8 cellular contexts compared by ENCODE assay signal in genomic region chr19:33416307-33417215, GRCh38. TPM values are rescaled to one million over a fixed set of nuclear protein-coding genes. Genes with fewer than 3 reads are reported as not detected.
DNase-seq lines count a peak whose midpoint lies in the region; ATAC-seq, FAIRE-seq and TF ChIP-seq lines count a peak whose summit lies in the region.

No MANE protein-coding gene starts in this region.

- peak overlapping the region; percentile 47 for H3K4me3 Mint-ChIP-seq in natural killer cell treated with Interleukin-12 subunit alpha and Interleukin-12 subunit beta and Interleukin-15 and Interleukin-18, amount 100 ng/mL, for 72 hours
- H3K4me3 Mint-ChIP-seq in stimulated activated naive CD8-positive, alpha-beta T cell treated with anti-CD3 and anti-CD28 coated beads, Interleukin-15, amount 100 ng/mL, for 72 hours, result peak overlapping the region in 1 of 2 donors; percentile 67

- H3K9me1 ChIP-seq in endothelial cell of umbilical vein (replicated peaks; ENCODE audit: control insufficient read depth, extremely low read depth, insufficient read depth, low read length), result no peaks in the 10 kb centered on the region

- H3K9me3 Mint-ChIP-seq in natural killer cell treated with Interleukin-12 subunit alpha and Interleukin-12 subunit beta and Interleukin-15 and Interleukin-18, amount 100 ng/mL, for 72 hours, result no peaks in the 10 kb centered on the region
- H3K9me3 Mint-ChIP-seq in stimulated activated naive CD8-positive, alpha-beta T cell treated with anti-CD3 and anti-CD28 coated beads, Interleukin-15, amount 100 ng/mL, for 72 hours, result no peaks in the 10 kb centered on the region

- H3K4me1 ChIP-seq in endothelial cell of umbilical vein (ENCODE audit: control insufficient read depth, extremely low read depth, insufficient read depth, low read length), result no peaks in the 10 kb centered on the region

- H3K4me3 ChIP-seq in endothelial cell of umbilical vein (replicated peaks in 1 of 3; ENCODE audit: insufficient read depth in 1 of 3, low read depth in 1 of 3, low read length in 3 of 3), result no peak overlapping the region

- no peaks in the 10 kb centered on the region for H4K20me1 ChIP-seq in endothelial cell of umbilical vein (replicated peaks; ENCODE audit: control insufficient read depth, extremely low read depth, insufficient read depth, low read length)

- peaks cover 0 to 7% of the 10 kb centered on the region in 2 donors for H3K4me1 Mint-ChIP-seq in natural killer cell treated with Interleukin-12 subunit alpha and Interleukin-12 subunit beta and Interleukin-15 and Interleukin-18, amount 100 ng/mL, for 72 hours (ENCODE audit: low read depth in 2 of 2)
- H3K4me1 Mint-ChIP-seq in stimulated activated naive CD8-positive, alpha-beta T cell treated with anti-CD3 and anti-CD28 coated beads, Interleukin-15, amount 100 ng/mL, for 72 hours, result peaks cover 13% of the 10 kb centered on the region

- CTCF ChIA-PET in endothelial cell of umbilical vein (lab: Charles Lee), result interaction anchor here (0.6 to 8.7 kb wide), 43 partner anchors 8 to 1817 kb away, joined by 3 to 200 read pairs (median 4); partner anchors contain the start of gene PEPD

- POLR2A ChIA-PET in endothelial cell of umbilical vein (lab: Charles Lee), result no interaction called here

- H3K36me3 ChIP-seq in endothelial cell of umbilical vein (ENCODE audit: control insufficient read depth in 2 of 2, extremely low read depth in 1 of 2, insufficient read depth in 2 of 2, low read length in 2 of 2), result no peaks in the 10 kb centered on the region

- H3K27me3 ChIP-seq in endothelial cell of umbilical vein (ENCODE audit: control insufficient read depth in 2 of 2, insufficient read depth in 2 of 2, low read length in 2 of 2), result no peaks in the 10 kb centered on the region

- dilution Hi-C loops in endothelial cell of umbilical vein (cut with MboI; ENCODE audit: extremely low pct_ligation_motif_present, low sequenced_read_pairs), result no loop called here

- no peaks in the 10 kb centered on the region for H3K79me2 ChIP-seq in endothelial cell of umbilical vein (ENCODE audit: control insufficient read depth, insufficient read depth, low read length)

- H2AFZ ChIP-seq in endothelial cell of umbilical vein (ENCODE audit: low read depth, low read length), result no peak overlapping the region

- peak; percentile 56 for DNase-seq in COR-L47 (lab: John Stamatoyannopoulos, UW)
- DNase-seq in HTR-8/SVneo (ENCODE audit: insufficient read length, low spot score), result peak; percentile 90
- peak; percentile 39 for DNase-seq in NOMO-1 treated with dmso at 0.1 percent for 144 hours (lab: John Stamatoyannopoulos, UW; ENCODE audit: unreplicated experiment)
- peak; percentile 18 to 37 (median 36) for DNase-seq in activated CD8-positive, alpha-beta memory T cell treated with anti-CD3 and anti-CD28 coated beads for 48 hours (ENCODE audit: low read depth in 2 of 3, low spot score in 2 of 3)
- DNase-seq in endothelial cell of umbilical vein (ENCODE audit: low read depth, low spot score), result peak; percentile 62
- no peak for DNase-seq in natural killer cell treated with Interleukin-12 subunit alpha and Interleukin-12 subunit beta and Interleukin-15 and Interleukin-18, amount 100 ng/mL, for 72 hours (ENCODE audit: low spot score)
- peak; percentile 61 to 70 for DNase-seq in stimulated activated naive CD8-positive, alpha-beta T cell treated with anti-CD3 and anti-CD28 coated beads, Interleukin-15, amount 100 ng/mL, for 72 hours
- no peak for DNase-seq in foreskin melanocyte

- no peak overlapping the region for H3K4me2 ChIP-seq in endothelial cell of umbilical vein (ENCODE audit: insufficient read depth, low read length)

- H3K27ac Mint-ChIP-seq in natural killer cell treated with Interleukin-12 subunit alpha and Interleukin-12 subunit beta and Interleukin-15 and Interleukin-18, amount 100 ng/mL, for 72 hours, result peak overlapping the region in 1 of 2 donors; percentile 65
- peak overlapping the region in 1 of 2 donors; percentile 10 for H3K27ac Mint-ChIP-seq in stimulated activated naive CD8-positive, alpha-beta T cell treated with anti-CD3 and anti-CD28 coated beads, Interleukin-15, amount 100 ng/mL, for 72 hours

- H3K36me3 Mint-ChIP-seq in natural killer cell treated with Interleukin-12 subunit alpha and Interleukin-12 subunit beta and Interleukin-15 and Interleukin-18, amount 100 ng/mL, for 72 hours, result no peaks in the 10 kb centered on the region

- no peaks in the 10 kb centered on the region for H3K9me3 ChIP-seq in endothelial cell of umbilical vein (replicated peaks; ENCODE audit: control insufficient read depth, insufficient read depth, low read length)

- peak; percentile 72 to 79 for TF ChIP-seq CTCF in endothelial cell of umbilical vein (IDR thresholded peaks at IDR 0.05; ENCODE audit: extremely low read depth in 1 of 2, insufficient read depth in 1 of 2, low read depth in 1 of 2, low read length in 2 of 2)

- TF ChIP-seq POLR2A in endothelial cell of umbilical vein (IDR thresholded peaks at IDR 0.05; ENCODE audit: low read depth, low read length), result no peak

- no peak overlapping the region for H3K27ac ChIP-seq in endothelial cell of umbilical vein (ENCODE audit: insufficient read depth, low read depth, low read length)

- intact Hi-C loops in endothelial cell of umbilical vein (cut with micrococcal nuclease), result loop anchor here (1.0 kb wide), 1 partner anchor 355 kb away; no protein-coding TSS in a partner anchor

- no peak overlapping the region for H3K9ac ChIP-seq in endothelial cell of umbilical vein (replicated peaks; ENCODE audit: extremely low read depth, insufficient read depth, low read length)

- no TSS peak for BruUV-seq in endothelial cell of umbilical vein (replicated peaks; lab: Mats Ljungman, UMichigan)

- H3K27me3 Mint-ChIP-seq in natural killer cell treated with Interleukin-12 subunit alpha and Interleukin-12 subunit beta and Interleukin-15 and Interleukin-18, amount 100 ng/mL, for 72 hours, result no peaks in the 10 kb centered on the region
- H3K27me3 Mint-ChIP-seq in stimulated activated naive CD8-positive, alpha-beta T cell treated with anti-CD3 and anti-CD28 coated beads, Interleukin-15, amount 100 ng/mL, for 72 hours, result no peaks in the 10 kb centered on the region

- ATAC-seq in natural killer cell treated with Interleukin-12 subunit alpha and Interleukin-12 subunit beta and Interleukin-15 and Interleukin-18, amount 100 ng/mL, for 72 hours, result peak; percentile 51 to 66
- peak; percentile 77 for ATAC-seq in stimulated activated naive CD8-positive, alpha-beta T cell treated with anti-CD3 and anti-CD28 coated beads, Interleukin-15, amount 100 ng/mL, for 72 hours

- FAIRE-seq in HTR-8/SVneo (lab: Jason Lieb, UNC) (peak; percentile 93), endothelial cell of umbilical vein (lab: Jason Lieb, UNC) (peak; percentile 72)

TF ChIP-seq in endothelial cell of umbilical vein, 7 proteins besides CTCF, POLR2A, EP300 and RAD21:
- TF ChIP-seq GATA2 (IDR thresholded peaks at IDR 0.05; ENCODE audit: insufficient read depth, insufficient read length, low read depth, low read length) (no peak), MAX (IDR thresholded peaks at IDR 0.05; ENCODE audit: insufficient read depth, insufficient read length) (no peak), EZH2 (IDR thresholded peaks at IDR 0.05; ENCODE audit: borderline replicate concordance, low read depth, low read length, severe bottlenecking) (no peak), MYC (IDR thresholded peaks at IDR 0.05; ENCODE audit: low read depth, low read length) (no peak), POLR2AphosphoS5 (IDR thresholded peaks at IDR 0.05; ENCODE audit: insufficient read depth, low read depth, low read length) (no peak), JUN (IDR thresholded peaks at IDR 0.05; ENCODE audit: borderline replicate concordance, insufficient read depth, insufficient read length, low read depth) (no peak), FOS (IDR thresholded peaks at IDR 0.05; ENCODE audit: borderline replicate concordance, insufficient read depth, low read length) (no peak)

RNA-seq across cellular contexts. Expression of gene CEBPG, which starts 43.1 kb away (rescaled TPM):
- 24.3 and 24.6 TPM in 2 replicates for total RNA-seq in endothelial cell of umbilical vein
- polyA plus RNA-seq in endothelial cell of umbilical vein, result 7.7 and 10.2 TPM in 2 replicates
- polyA plus RNA-seq in endothelial cell of umbilical vein (2011; cell fraction: cytosol; rRNA removed), result 13.5 and 14.1 TPM in 2 replicates
- polyA plus RNA-seq in endothelial cell of umbilical vein (2011; cell fraction: nucleus; rRNA removed), result 14.6 and 19.4 TPM in 2 replicates
- 19.1 and 22.9 TPM in 2 replicates for polyA plus RNA-seq in endothelial cell of umbilical vein (2012)
- 14.5 and 15.0 TPM in 2 replicates for polyA minus RNA-seq in endothelial cell of umbilical vein
- 23.1 TPM for polyA minus RNA-seq in endothelial cell of umbilical vein (2011; cell fraction: cytosol; rRNA and poly(A)+ RNA removed)
- polyA minus RNA-seq in endothelial cell of umbilical vein (2011; cell fraction: nucleus; rRNA and poly(A)+ RNA removed), result 13.5 and 20.3 TPM in 2 replicates
- total RNA-seq in natural killer cell treated with Interleukin-12 subunit alpha and Interleukin-12 subunit beta and Interleukin-15 and Interleukin-18, amount 100 ng/mL, for 72 hours, result 10 to 100 TPM; 26.3 to 29.2 TPM

Comparison
In these comparisons a context has a peak if more than half of its experiments do, and no peak if none do; other contexts are left out.
1. DNase-seq: peak in COR-L47 (single experiment), HTR-8/SVneo (single experiment), NOMO-1 treated with dmso at 0.1 percent for 144 hours (single experiment), activated CD8-positive, alpha-beta memory T cell treated with anti-CD3 and anti-CD28 coated beads for 48 hours (3 of 3), endothelial cell of umbilical vein (single experiment) and stimulated activated naive CD8-positive, alpha-beta T cell treated with anti-CD3 and anti-CD28 coated beads, Interleukin-15, amount 100 ng/mL, for 72 hours (2 of 2); none in natural killer cell treated with Interleukin-12 subunit alpha and Interleukin-12 subunit beta and Interleukin-15 and Interleukin-18, amount 100 ng/mL, for 72 hours (single experiment) and foreskin melanocyte (single experiment).